ENCODE assay signal across 8 cellular contexts in genomic region chr12:104064031-104064841, GRCh38. TPM values are rescaled to one million over a fixed set of nuclear protein-coding genes. Genes with fewer than 3 reads are reported as not detected.
A peak's percentile ranks its signal among the peaks of the same experiment; 100 is the strongest.
DNase-seq lines count a peak whose midpoint lies in the region; ATAC-seq and TF ChIP-seq lines count a peak whose summit lies in the region.

TSS of gene HCFC2 (plus strand) at chr12:104064531. CDS start at chr12:104064561, 30 bp downstream.

- no peaks in the 10 kb centered on the region for H4K20me1 ChIP-seq in OCI-LY1 (ENCODE audit: insufficient read depth, low read length)

- H3K36me3 ChIP-seq in HUES6 (ENCODE audit: control insufficient read depth, insufficient read depth, low read length) (no peaks in the 10 kb centered on the region), OCI-LY1 (ENCODE audit: insufficient read depth, low read length) (no peaks in the 10 kb centered on the region), mucosa of stomach (ENCODE audit: control insufficient read depth, insufficient read depth, low read length) (no peaks in the 10 kb centered on the region)

- no peak within 1 kb of the TSS for H2AFZ ChIP-seq in OCI-LY1 (ENCODE audit: low read length)

- peak within 1 kb of the TSS; percentile 85 for H3K9ac ChIP-seq in HUES6 (ENCODE audit: low read length)
- H3K9ac ChIP-seq in OCI-LY1 (ENCODE audit: low read length) = peak within 1 kb of the TSS; percentile 85
- peak within 1 kb of the TSS; percentile 87 for H3K9ac ChIP-seq in mucosa of stomach (ENCODE audit: low read length)

- DNase-seq in D341Med (ENCODE audit: low spot score) = peak; percentile 98
- peak; percentile 83 for DNase-seq in activated T-cell treated with anti-CD3 and anti-CD28 coated beads for 1 hour (ENCODE audit: low read depth)
- DNase-seq in epithelial cell of proximal tubule (ENCODE audit: low read depth) = no peak
- peak; percentile 91 for DNase-seq in stimulated activated CD8-positive, alpha-beta memory T cell treated with anti-CD3 and anti-CD28 coated beads, Interleukin-4, amount 100 ng/mL, for 48 hours

- H3K4me3 ChIP-seq in HUES6 (ENCODE audit: low read depth, low read length) (peak within 1 kb of the TSS; percentile 100), OCI-LY1 (ENCODE audit: low read depth, low read length, poor library complexity, severe bottlenecking) (peak within 1 kb of the TSS; percentile 97), epithelial cell of proximal tubule (ENCODE audit: low read depth, low read length) (peak within 1 kb of the TSS; percentile 88), mucosa of stomach (ENCODE audit: low read length) (peak within 1 kb of the TSS; percentile 72)

- H3K79me2 ChIP-seq in OCI-LY1 (ENCODE audit: insufficient read depth, low read length) = no peaks in the 10 kb centered on the region

- H3K4me2 ChIP-seq in OCI-LY1 (ENCODE audit: low read length) = peak within 1 kb of the TSS; percentile 99

- peak; percentile 90 for ATAC-seq in GM21423 (IDR thresholded peaks at IDR 0.05; ENCODE audit: unreplicated experiment)

- H3K27ac ChIP-seq in HUES6 (ENCODE audit: low read depth, low read length) (peak within 1 kb of the TSS; percentile 17; the same call in 1 of the 2 replicates), OCI-LY1 (ENCODE audit: low read depth, low read length, poor library complexity, severe bottlenecking) (no peak within 1 kb of the TSS)

- H3K9me2 ChIP-seq in OCI-LY1 (ENCODE audit: low read depth, low read length) = no peaks in the 10 kb centered on the region

- peaks cover 20% of the 10 kb centered on the region for H3K27me3 ChIP-seq in HUES6 (ENCODE audit: control insufficient read depth, insufficient read depth, low read length)
- no peaks in the 10 kb centered on the region for H3K27me3 ChIP-seq in OCI-LY1 (ENCODE audit: insufficient read depth, low read length)
- no peaks in the 10 kb centered on the region for H3K27me3 ChIP-seq in mucosa of stomach (ENCODE audit: control insufficient read depth, insufficient read depth, low read length)

- no peaks in the 10 kb centered on the region for H3F3A ChIP-seq in OCI-LY1 (ENCODE audit: insufficient read depth, low read length)

- H3K4me1 ChIP-seq in HUES6 (ENCODE audit: control insufficient read depth, insufficient read depth, low read length) (peaks cover 5% of the 10 kb centered on the region; the same call in 1 of the 2 replicates), OCI-LY1 (ENCODE audit: insufficient read depth, low read length, severe bottlenecking) (peaks cover 11% of the 10 kb centered on the region), mucosa of stomach (ENCODE audit: control insufficient read depth, insufficient read depth, low read length) (peaks cover 19% of the 10 kb centered on the region)

- H3K9me3 ChIP-seq in HUES6 (ENCODE audit: control insufficient read depth, insufficient read depth, low read depth, low read length) = no peaks in the 10 kb centered on the region
- H3K9me3 ChIP-seq in OCI-LY1 (ENCODE audit: low read length) = no peaks in the 10 kb centered on the region
- no peaks in the 10 kb centered on the region for H3K9me3 ChIP-seq in mucosa of stomach (ENCODE audit: control insufficient read depth, low read length)

- TF ChIP-seq CTCF in OCI-LY1 (IDR thresholded peaks at IDR 0.05; ENCODE audit: low read length) = no peak
- no peak for TF ChIP-seq CTCF in epithelial cell of proximal tubule (conservative IDR thresholded peaks at IDR 0.05; ENCODE audit: low read depth, low read length)

RNA-seq across cellular contexts. Expression of gene HCFC2, which starts in this region (rescaled TPM):
- total RNA-seq in epithelial cell of proximal tubule = 3.5 and 6.1 TPM in 2 replicates
